Comparison of ENCODE assay signal across 1 cellular context in genomic region chr19:20151617-20152145, GRCh38.
TF ChIP-seq lines count a peak whose summit lies in the region.

No MANE protein-coding gene starts in this region.

TF ChIP-seq in WTC11, 78 proteins besides CTCF, POLR2A, EP300 and RAD21 (continued from another document):
- no peak for TF ChIP-seq ZNF532 (CRISPR knock-in tag; IDR thresholded peaks at IDR 0.05; ENCODE audit: borderline replicate concordance)
- no peak for TF ChIP-seq ERG (CRISPR knock-in tag; IDR thresholded peaks at IDR 0.05)
- no peak for TF ChIP-seq USF1 (CRISPR knock-in tag; IDR thresholded peaks at IDR 0.05)
- no peak for TF ChIP-seq NFE2L1 (CRISPR knock-in tag; IDR thresholded peaks at IDR 0.05)
- TF ChIP-seq CREM (CRISPR knock-in tag; IDR thresholded peaks at IDR 0.05): no peak
- no peak for TF ChIP-seq ZNF263 (CRISPR knock-in tag; IDR thresholded peaks at IDR 0.05; ENCODE audit: low read depth)
- no peak for TF ChIP-seq EMX1 (CRISPR knock-in tag; IDR thresholded peaks at IDR 0.05)
- TF ChIP-seq ATF1 (CRISPR knock-in tag; IDR thresholded peaks at IDR 0.05): no peak
- TF ChIP-seq FOXP1 (CRISPR knock-in tag; IDR thresholded peaks at IDR 0.05; ENCODE audit: borderline replicate concordance): no peak
- TF ChIP-seq ZNF281 (CRISPR knock-in tag; IDR thresholded peaks at IDR 0.05): no peak
- TF ChIP-seq AFF4 (CRISPR knock-in tag; IDR thresholded peaks at IDR 0.05; ENCODE audit: borderline replicate concordance): no peak
- TF ChIP-seq ZBTB43 (CRISPR knock-in tag; IDR thresholded peaks at IDR 0.05): no peak
